8 cellular contexts compared by ENCODE assay signal in the genomic region with DNA sequence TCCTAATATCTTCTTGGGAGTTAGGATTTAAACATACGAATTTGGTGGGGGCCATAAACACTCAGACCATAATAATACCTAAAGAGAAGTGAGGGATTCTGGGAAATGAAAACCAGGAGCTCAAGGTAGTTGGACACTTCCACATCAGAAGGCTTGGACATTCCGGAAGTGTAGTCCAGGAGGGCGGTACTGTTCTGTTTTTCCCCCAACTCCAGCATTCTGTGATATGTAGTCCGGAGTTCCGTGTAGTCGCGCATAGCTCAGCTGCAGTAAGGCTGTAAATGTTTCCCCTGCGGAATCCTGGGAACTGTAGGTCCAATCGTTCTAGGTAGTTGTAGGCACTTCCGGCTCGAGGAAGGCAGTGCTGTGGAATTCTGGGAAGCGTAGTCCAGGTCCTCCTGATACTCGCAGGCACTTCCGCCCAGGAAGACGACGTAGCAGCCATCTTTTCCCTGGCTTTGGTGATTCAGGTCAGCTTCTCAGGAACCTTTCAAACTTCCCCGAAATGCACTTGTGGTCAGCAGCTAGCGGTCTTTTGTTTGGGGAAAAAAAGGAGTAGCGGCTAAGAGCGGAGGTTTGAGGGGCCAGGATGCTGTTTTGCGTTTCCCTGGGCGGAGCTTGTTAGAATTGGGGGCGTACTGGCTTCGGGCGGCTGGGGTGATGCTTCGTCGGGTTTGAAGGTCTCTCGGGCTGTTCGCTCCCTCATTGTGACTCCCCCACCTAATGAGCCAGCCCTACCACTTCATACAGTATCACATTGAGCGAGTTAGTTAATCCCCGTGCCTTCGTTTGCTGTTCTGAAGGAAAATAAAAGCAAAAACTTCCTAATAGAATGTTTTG. TPM values are rescaled to one million over a fixed set of nuclear protein-coding genes. Genes with fewer than 3 reads are reported as not detected.
A peak's percentile ranks its signal among the peaks of the same experiment; 100 is the strongest.
DNase-seq lines count a peak whose midpoint lies in the region; FAIRE-seq and TF ChIP-seq lines count a peak whose summit lies in the region.

ZNF226 (plus strand) TSS at position 428 of the 840 bp plus-strand sequence. CDS start 4,981 bp downstream, outside the sequence.

- H3K36me3 Mint-ChIP-seq in activated naive CD4-positive, alpha-beta T cell treated with anti-CD3 and anti-CD28 coated beads, Interleukin-2, amount 50 U/mL, for 24 hours = peaks cover 37% of the 10 kb centered on the region

- no peak for TF ChIP-seq CTCF in suprapubic skin (IDR thresholded peaks at IDR 0.05)

- H3K4me1 Mint-ChIP-seq in activated naive CD4-positive, alpha-beta T cell treated with anti-CD3 and anti-CD28 coated beads, Interleukin-2, amount 50 U/mL, for 24 hours = peaks cover 34% of the 10 kb centered on the region

- peaks cover 15% of the 10 kb centered on the region for H3K4me1 ChIP-seq in suprapubic skin

- H3K27ac ChIP-seq in suprapubic skin = peak within 1 kb of the TSS; percentile 84

- H3K36me3 ChIP-seq in suprapubic skin = peaks cover 30% of the 10 kb centered on the region

- DNase-seq in HCEC 1CT = peak; percentile 100
- DNase-seq in MV-4-11 (lab: John Stamatoyannopoulos, UW) = peak; percentile 100
- peak; percentile 98 for DNase-seq in SK-N-DZ (ENCODE audit: low spot score)
- peak; percentile 100 for DNase-seq in globus pallidus (ENCODE audit: low spot score)
- DNase-seq in nucleus accumbens (lab: John Stamatoyannopoulos, UW) = peak; percentile 51 to 99 (median 93)
- peak; percentile 92 for DNase-seq in suprapubic skin (ENCODE audit: low spot score in 2 of 2)

- 2% methylated on average over 32 of the region's 32 CpGs for WGBS in suprapubic skin

- H3K9me3 ChIP-seq in suprapubic skin = peaks cover 10% of the 10 kb centered on the region

- TF ChIP-seq POLR2A in suprapubic skin (IDR thresholded peaks at IDR 0.05) = no peak

- FAIRE-seq in G401.6 (lab: Jason Lieb, UNC) = peak; percentile 99

- H3K4me3 ChIP-seq in suprapubic skin = peak within 1 kb of the TSS; percentile 84

- peak; percentile 9 for TF ChIP-seq EP300 in suprapubic skin (IDR thresholded peaks at IDR 0.05)

- peak within 1 kb of the TSS; percentile 99 for H3K4me3 Mint-ChIP-seq in activated naive CD4-positive, alpha-beta T cell treated with anti-CD3 and anti-CD28 coated beads, Interleukin-2, amount 50 U/mL, for 24 hours

- no peaks in the 10 kb centered on the region for H3K27me3 Mint-ChIP-seq in activated naive CD4-positive, alpha-beta T cell treated with anti-CD3 and anti-CD28 coated beads, Interleukin-2, amount 50 U/mL, for 24 hours

- H3K9me3 Mint-ChIP-seq in activated naive CD4-positive, alpha-beta T cell treated with anti-CD3 and anti-CD28 coated beads, Interleukin-2, amount 50 U/mL, for 24 hours = peaks cover 22% of the 10 kb centered on the region

- peak within 1 kb of the TSS; percentile 99 for H3K27ac Mint-ChIP-seq in activated naive CD4-positive, alpha-beta T cell treated with anti-CD3 and anti-CD28 coated beads, Interleukin-2, amount 50 U/mL, for 24 hours

- H3K27me3 ChIP-seq in suprapubic skin = no peaks in the 10 kb centered on the region

RNA-seq across cellular contexts. Expression of gene ZNF226, which starts in this region (rescaled TPM):
- polyA plus RNA-seq in SK-N-DZ (2014; cell fraction: cytosol; rRNA removed) = 7.2 and 8.6 TPM in 2 replicates
- 15.4 and 16.9 TPM in 2 replicates for polyA plus RNA-seq in SK-N-DZ (2014; cell fraction: nucleus; rRNA removed)
- 10 to 100 TPM; 12.1 to 20.1 (median 13.5) TPM for total RNA-seq in suprapubic skin

Comparison
In these comparisons a context has a peak if more than half of its experiments do, and no peak if none do; other contexts are left out.
1. Peak in every context shown above with its lines: DNase-seq, H3K4me3 ChIP-seq and H3K27ac ChIP-seq.